17 cellular contexts compared by ENCODE assay signal in genomic region chr15:40534371-40534770, GRCh38. TPM values are rescaled to one million over a fixed set of nuclear protein-coding genes. Genes with fewer than 3 reads are reported as not detected.
A peak's percentile ranks its signal among the peaks of the same experiment; 100 is the strongest.
DNase-seq lines count a peak whose midpoint lies in the region; ATAC-seq and TF ChIP-seq lines count a peak whose summit lies in the region.
"Had no signal": no experiment of that assay in that cellular context is flagged by ENCODE, and none has a peak within 500 bp of the region (broad histone marks: within the 10 kb centered on the region; RNA-seq: fewer than 3 reads in every experiment).

No MANE protein-coding gene starts in this region.

- H3K27me3 ChIP-seq in BLaER1 (no peaks in the 10 kb centered on the region), mammary epithelial cell (ENCODE audit: insufficient read depth, low read length) (no peaks in the 10 kb centered on the region)

- H4K20me1 ChIP-seq in BLaER1 (no peaks in the 10 kb centered on the region), mammary epithelial cell (ENCODE audit: insufficient read depth, low read length) (no peaks in the 10 kb centered on the region)

- TF ChIP-seq CTCF in mammary epithelial cell (conservative IDR thresholded peaks at IDR 0.05 in 1 of 2, IDR thresholded peaks at IDR 0.05 in 1 of 2; ENCODE audit: extremely low read depth in 1 of 2, insufficient read depth in 1 of 2, low read depth in 1 of 2, low read length in 2 of 2), result no peak

- no peak overlapping the region for H3K27ac ChIP-seq in BLaER1
- H3K27ac ChIP-seq in mammary epithelial cell (ENCODE audit: insufficient read depth, low read depth, low read length), result no peak overlapping the region

- H3K36me3 ChIP-seq in BLaER1 (no peaks in the 10 kb centered on the region; the same call in 1 of the 2 replicates), mammary epithelial cell (ENCODE audit: insufficient read depth, low read length) (no peaks in the 10 kb centered on the region)
- H3K36me3 ChIP-seq: HAP-1 had no signal

- H3K4me1 ChIP-seq in BLaER1, result peaks cover 7% of the 10 kb centered on the region; the same call in 1 of the 2 replicates
- H3K4me1 ChIP-seq in mammary epithelial cell (ENCODE audit: insufficient read depth, low read length), result no peaks in the 10 kb centered on the region
- H3K4me1 ChIP-seq: HAP-1 had no signal

- WGBS in mammary epithelial cell (ENCODE audit: low coverage, missing lambda C conversion rate), result 77% methylated on average over 5 of the region's 5 CpGs

- CTCF ChIA-PET in mammary epithelial cell (lab: Charles Lee; ENCODE audit: low non-redundant PET), result no interaction called here

- no TSS peak for BruUV-seq in mammary epithelial cell (replicated peaks; lab: Mats Ljungman, UMichigan)

- no peaks in the 10 kb centered on the region for H3K9me3 ChIP-seq in BLaER1
- H3K9me3 ChIP-seq in mammary epithelial cell (replicated peaks; ENCODE audit: insufficient read depth, low read length), result no peaks in the 10 kb centered on the region
- H3K9me3 ChIP-seq: HAP-1 had no signal

- ATAC-seq in GM21737 (IDR thresholded peaks at IDR 0.05; ENCODE audit: unreplicated experiment), result no peak
- ATAC-seq: HepG2 had no signal

- intact Hi-C loops in mammary epithelial cell (cut with micrococcal nuclease), result no loop called here

- in situ Hi-C loops in SK-MEL-5 (cut with HindIII; ENCODE audit: low pct_unique_long_range_greater_than_20kb, low sequenced_read_pairs), result no loop called here
- in situ Hi-C loops in mammary epithelial cell (cut with MboI; ENCODE audit: low sequenced_read_pairs in 2 of 2), result no loop called here

- peak overlapping the region; percentile 8; the same call in 1 of the 2 replicates for H3K4me2 ChIP-seq in BLaER1
- no peak overlapping the region for H3K4me2 ChIP-seq in mammary epithelial cell (ENCODE audit: insufficient read depth, low read depth, low read length)

- no peak overlapping the region for H2AFZ ChIP-seq in mammary epithelial cell (ENCODE audit: low read depth, low read length)

- dilution Hi-C loops in mammary epithelial cell (cut with HindIII; ENCODE audit: low sequenced_read_pairs), result no loop called here

- DNase-seq in MV-4-11 (lab: John Stamatoyannopoulos, UW), result peak; percentile 48
- DNase-seq in SK-MEL-5 (ENCODE audit: low read depth, low spot score), result peak; percentile 9
- DNase-seq in myocyte (ENCODE audit: low read depth), result peak; percentile 53
- DNase-seq in mammary epithelial cell, result no peak
- DNase-seq in DMS 273 treated with DMSO at 0.1 percent for 48 hours (lab: John Stamatoyannopoulos, UW), result no peak
- DNase-seq in stimulated activated naive CD4-positive, alpha-beta T cell (lab: John Stamatoyannopoulos, UW), result no peak
- DNase-seq: 8988T; AML-193; C1 segment of cervical spinal cord; CD4-positive, alpha-beta memory T cell; DMS153; DMS79 treated with DMSO at 0.1 percent for 48 hours; EL had no signal

- H3K79me2 ChIP-seq in mammary epithelial cell (ENCODE audit: insufficient read depth, low read length), result no peaks in the 10 kb centered on the region

- H3K4me3 ChIP-seq in BLaER1 (no peak overlapping the region), mammary epithelial cell (replicated peaks in 1 of 3; ENCODE audit: insufficient read depth in 1 of 3, low read depth in 2 of 3, low read length in 3 of 3) (no peak overlapping the region)
- H3K4me3 ChIP-seq: HAP-1 had no signal

- no peak overlapping the region for H3K9ac ChIP-seq in BLaER1
- no peak overlapping the region for H3K9ac ChIP-seq in mammary epithelial cell (ENCODE audit: insufficient read depth, low read length)

RNA-seq across cellular contexts. Expression of gene CCDC32, which starts 30.5 kb away (rescaled TPM):
- total RNA-seq in SK-MEL-5 (2014; rRNA removed; shearing (Covaris generic)), result 8.9 and 21.6 TPM in 2 replicates
- 25.0 and 36.1 TPM in 2 replicates for polyA plus RNA-seq in SK-MEL-5 (2015; cell fraction: cytosol; rRNA removed)
- 30.1 and 59.5 TPM in 2 replicates for polyA plus RNA-seq in SK-MEL-5 (2015; cell fraction: nucleus; rRNA removed)
- total RNA-seq in myocyte (10.4 and 11.4 TPM in 2 replicates), mammary epithelial cell (10 to 100 TPM; 17.3 to 25.8 TPM)
- polyA plus RNA-seq in myocyte (2012), result 18.3 TPM
- 13.2 TPM for polyA plus RNA-seq in mammary epithelial cell
- 4.3 TPM for polyA minus RNA-seq in mammary epithelial cell

RNA-seq across cellular contexts. Expression of gene RPUSD2, which starts 34.7 kb away (rescaled TPM):
- total RNA-seq in SK-MEL-5 (2014; rRNA removed; shearing (Covaris generic)), result 13.7 and 17.9 TPM in 2 replicates
- 13.6 and 18.1 TPM in 2 replicates for polyA plus RNA-seq in SK-MEL-5 (2015; cell fraction: cytosol; rRNA removed)
- 3.9 and 10.5 TPM in 2 replicates for polyA plus RNA-seq in SK-MEL-5 (2015; cell fraction: nucleus; rRNA removed)
- total RNA-seq in myocyte (5.9 and 11.7 TPM in 2 replicates), mammary epithelial cell (10 to 100 TPM; 13.8 to 14.3 TPM)
- polyA plus RNA-seq in myocyte (2012), result 8.2 TPM
- 12.2 TPM for polyA plus RNA-seq in mammary epithelial cell
- polyA minus RNA-seq in mammary epithelial cell, result 17.9 TPM

RNA-seq across cellular contexts. Expression of gene KNL1, which starts 59.7 kb away (rescaled TPM):
- total RNA-seq in SK-MEL-5 (2014; rRNA removed; shearing (Covaris generic)), result 17.2 and 18.4 TPM in 2 replicates
- polyA plus RNA-seq in SK-MEL-5 (2015; cell fraction: cytosol; rRNA removed), result 9.3 and 11.2 TPM in 2 replicates
- polyA plus RNA-seq in SK-MEL-5 (2015; cell fraction: nucleus; rRNA removed), result 19.4 and 28.1 TPM in 2 replicates
- total RNA-seq in myocyte, result 0.99 and 3.0 TPM in 2 replicates
- 0.18 TPM for polyA plus RNA-seq in myocyte (2012)
- total RNA-seq in mammary epithelial cell, result 10 to 100 TPM in 1 of 2 donors, 1 to 10 TPM in 1; 1.8 to 21.3 TPM
- polyA plus RNA-seq in mammary epithelial cell, result 7.6 TPM
- 16.9 TPM for polyA minus RNA-seq in mammary epithelial cell

Comparison
In these comparisons a context has a peak if more than half of its experiments do, and no peak if none do; other contexts are left out.
1. DNase-seq: peak in MV-4-11 (single experiment), SK-MEL-5 (single experiment) and myocyte (single experiment); none in mammary epithelial cell (single experiment), DMS 273 treated with DMSO at 0.1 percent for 48 hours (single experiment) and stimulated activated naive CD4-positive, alpha-beta T cell (0 of 6).